Comparison of ENCODE assay signal across 8 cellular contexts in the genomic region with DNA sequence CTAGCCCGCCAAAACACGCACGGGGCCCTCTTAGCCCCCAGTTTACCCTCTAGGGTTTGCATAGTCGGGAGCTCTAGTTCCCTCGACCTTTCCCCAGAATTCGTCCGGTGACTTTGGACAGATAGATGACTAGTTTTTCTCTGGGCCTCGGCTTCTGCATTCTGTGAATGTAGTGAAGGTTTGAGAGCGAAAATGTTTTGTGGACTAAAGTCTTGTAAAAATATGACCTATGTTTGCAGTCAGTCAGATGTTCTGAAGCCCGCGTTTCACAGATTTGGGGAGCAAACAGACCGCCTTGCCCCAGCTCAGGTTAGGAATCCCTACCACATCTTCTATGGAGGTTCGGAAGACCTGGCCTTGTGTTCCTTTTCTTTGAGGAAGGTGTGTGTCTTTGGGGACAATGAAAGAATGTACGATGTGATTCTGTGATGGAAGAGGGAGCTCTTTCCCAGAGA. TPM values are rescaled to one million over a fixed set of nuclear protein-coding genes. Genes with fewer than 3 reads are reported as not detected.
A peak's percentile ranks its signal among the peaks of the same experiment; 100 is the strongest.
DNase-seq lines count a peak whose midpoint lies in the region; ATAC-seq, FAIRE-seq and TF ChIP-seq lines count a peak whose summit lies in the region.

No MANE protein-coding gene starts in this region.

- TF ChIP-seq CTCF in kidney (IDR thresholded peaks at IDR 0.05; ENCODE audit: borderline replicate concordance, extremely low read depth, insufficient read depth) (no peak), testis (IDR thresholded peaks at IDR 0.05) (no peak)

- H3K9me3 ChIP-seq in kidney (ENCODE audit: control insufficient read depth in 1 of 2, low read length in 2 of 2), result no peaks in the 10 kb centered on the region
- no peaks in the 10 kb centered on the region for H3K9me3 ChIP-seq in testis

- H3K9me3 Mint-ChIP-seq in activated CD4-positive, alpha-beta T cell treated with anti-CD3 and anti-CD28 coated beads for 36 hours (ENCODE audit: low read depth), result no peaks in the 10 kb centered on the region
- no peaks in the 10 kb centered on the region for H3K9me3 Mint-ChIP-seq in activated naive CD8-positive, alpha-beta T cell (ENCODE audit: low read depth)

- CTCF ChIA-PET in activated CD4-positive, alpha-beta T cell treated with anti-CD3 and anti-CD28 coated beads for 36 hours (lab: Charles Lee), result interaction anchor here (0.6 to 1.6 kb wide), 10 partner anchors 11 to 119 kb away, joined by 3 to 13 read pairs (median 3); partner anchors contain the start of genes NSUN4 and RAD54L

- 0 to 1% methylated on average over 14 of the region's 14 CpGs for WGBS in testis, 2 donors

- H3K4me1 Mint-ChIP-seq in activated CD4-positive, alpha-beta T cell treated with anti-CD3 and anti-CD28 coated beads for 36 hours, result peaks cover 44% of the 10 kb centered on the region
- peaks cover 39% of the 10 kb centered on the region for H3K4me1 Mint-ChIP-seq in activated naive CD8-positive, alpha-beta T cell (ENCODE audit: low read depth)

- H3K4me3 Mint-ChIP-seq in activated CD4-positive, alpha-beta T cell treated with anti-CD3 and anti-CD28 coated beads for 36 hours, result peak overlapping the region; percentile 95
- H3K4me3 Mint-ChIP-seq in activated naive CD8-positive, alpha-beta T cell, result peak overlapping the region; percentile 99

- no peak for FAIRE-seq in kidney (lab: Jason Lieb, UNC)

- H3K27ac Mint-ChIP-seq in activated CD4-positive, alpha-beta T cell treated with anti-CD3 and anti-CD28 coated beads for 36 hours, result peak overlapping the region; percentile 95
- H3K27ac Mint-ChIP-seq in activated naive CD8-positive, alpha-beta T cell, result peak overlapping the region; percentile 98

- POLR2A ChIA-PET in activated CD4-positive, alpha-beta T cell treated with anti-CD3 and anti-CD28 coated beads for 36 hours (lab: Charles Lee), result interaction anchor here (0.6 to 2.8 kb wide), 5 partner anchors 37 to 617 kb away, joined by 5 to 11 read pairs (median 8); partner anchors contain the start of genes NSUN4 and RAD54L

- DNase-seq in activated CD4-positive, alpha-beta T cell treated with anti-CD3 and anti-CD28 coated beads for 36 hours, result no peak
- DNase-seq in activated CD4-positive, alpha-beta T cell treated with anti-CD3 and anti-CD28 coated beads for 4 hours, result no peak
- no peak for DNase-seq in kidney
- no peak for DNase-seq in testis
- no peak for DNase-seq in cerebellar cortex (ENCODE audit: low spot score)
- DNase-seq in COLO668 (lab: John Stamatoyannopoulos, UW; ENCODE audit: unreplicated experiment), result no peak

- peaks cover 29% of the 10 kb centered on the region for H3K36me3 Mint-ChIP-seq in activated CD4-positive, alpha-beta T cell treated with anti-CD3 and anti-CD28 coated beads for 36 hours (ENCODE audit: low read depth)
- H3K36me3 Mint-ChIP-seq in activated naive CD8-positive, alpha-beta T cell, result no peaks in the 10 kb centered on the region

- H3K4me3 ChIP-seq in kidney (ENCODE audit: low read length in 2 of 2), result peak overlapping the region; percentile 83 to 88
- peak overlapping the region; percentile 87 to 98 for H3K4me3 ChIP-seq in testis

- peak overlapping the region; percentile 96 to 98 for H3K27ac ChIP-seq in kidney (ENCODE audit: low read depth in 2 of 2, low read length in 2 of 2)
- H3K27ac ChIP-seq in testis, result peak overlapping the region; percentile 99 to 100

- no peaks in the 10 kb centered on the region for H3K27me3 ChIP-seq in testis

- no peak for ATAC-seq in activated CD4-positive, alpha-beta T cell treated with anti-CD3 and anti-CD28 coated beads for 36 hours
- no peak for ATAC-seq in GM18511 (IDR thresholded peaks at IDR 0.05; ENCODE audit: unreplicated experiment)

- H3K4me1 ChIP-seq in kidney (ENCODE audit: control insufficient read depth in 1 of 2, insufficient read depth in 1 of 2, low read depth in 1 of 2, low read length in 2 of 2), result peaks cover 11 to 24% of the 10 kb centered on the region in 2 donors
- H3K4me1 ChIP-seq in testis, result peaks cover 26% of the 10 kb centered on the region

- TF ChIP-seq POLR2A in testis (IDR thresholded peaks at IDR 0.05), result no peak

- no peaks in the 10 kb centered on the region for H3K27me3 Mint-ChIP-seq in activated CD4-positive, alpha-beta T cell treated with anti-CD3 and anti-CD28 coated beads for 36 hours
- no peaks in the 10 kb centered on the region for H3K27me3 Mint-ChIP-seq in activated naive CD8-positive, alpha-beta T cell

- H3K9ac ChIP-seq in kidney (ENCODE audit: low read length in 2 of 2), result peak overlapping the region; percentile 42 to 90

- intact Hi-C loops in activated CD4-positive, alpha-beta T cell treated with anti-CD3 and anti-CD28 coated beads for 36 hours (cut with DNase I, micrococcal nuclease), result loop anchor here (1.0 to 2.0 kb wide), 7 partner anchors 18 to 618 kb away; partner anchors contain the start of genes NSUN4 (in 2 of the 2), RAD54L (in 2 of the 2), GPBP1L1 (in 1 of the 2) and IPP (in 1 of the 2)
- intact Hi-C loops in kidney (cut with DNase I), result no loop called here
- intact Hi-C loops in testis (cut with DNase I; ENCODE audit: low total_unique reads), result no loop called here

- H3K36me3 ChIP-seq in kidney (ENCODE audit: control insufficient read depth in 1 of 2, insufficient read depth in 2 of 2, low read length in 2 of 2), result no peaks in the 10 kb centered on the region
- no peaks in the 10 kb centered on the region for H3K36me3 ChIP-seq in testis (ENCODE audit: low read depth, missing control alignments)

RNA-seq across cellular contexts. Expression of gene UQCRH, which starts 0.4 kb away (rescaled TPM):
- total RNA-seq in activated CD4-positive, alpha-beta T cell treated with anti-CD3 and anti-CD28 coated beads for 36 hours, result 100 to 1,000 TPM; 258 to 391 TPM
- 188 TPM for total RNA-seq in kidney
- 850 TPM for polyA plus RNA-seq in kidney (ENCODE audit: insufficient read depth, low read depth, low replicate concordance)
- total RNA-seq in testis, result 100 to 1,000 TPM; 183 to 259 TPM
- 165 TPM for polyA plus RNA-seq in testis (ENCODE audit: insufficient read depth, low read depth, low replicate concordance)

RNA-seq across cellular contexts. Expression of gene LRRC41, which starts 0.5 kb away (rescaled TPM):
- 10 to 100 TPM; 33.4 to 34.7 TPM for total RNA-seq in activated CD4-positive, alpha-beta T cell treated with anti-CD3 and anti-CD28 coated beads for 36 hours
- total RNA-seq in kidney (59.6 TPM), testis (100 to 1,000 TPM; 123 to 136 TPM)
- polyA plus RNA-seq in kidney (ENCODE audit: insufficient read depth, low read depth, low replicate concordance) (37.4 TPM), testis (ENCODE audit: insufficient read depth, low read depth, low replicate concordance) (86.4 TPM)

RNA-seq across cellular contexts. Expression of gene NSUN4, which starts 36.7 kb away (rescaled TPM):
- 10 to 100 TPM; 26.1 to 31.3 TPM for total RNA-seq in activated CD4-positive, alpha-beta T cell treated with anti-CD3 and anti-CD28 coated beads for 36 hours
- total RNA-seq in kidney, result 32.2 TPM
- 12.4 TPM for polyA plus RNA-seq in kidney (ENCODE audit: insufficient read depth, low read depth, low replicate concordance)
- total RNA-seq in testis, result 100 to 1,000 TPM in 1 of 2 donors, 10 to 100 TPM in 1; 47.4 to 130 TPM
- polyA plus RNA-seq in testis (ENCODE audit: insufficient read depth, low read depth, low replicate concordance), result 94.3 TPM

RNA-seq across cellular contexts. Expression of gene RAD54L, which starts 56.3 kb away (rescaled TPM):
- 10 to 100 TPM; 64.2 to 73.4 TPM for total RNA-seq in activated CD4-positive, alpha-beta T cell treated with anti-CD3 and anti-CD28 coated beads for 36 hours
- 1.7 TPM for total RNA-seq in kidney
- 1.2 TPM for polyA plus RNA-seq in kidney (ENCODE audit: insufficient read depth, low read depth, low replicate concordance)
- total RNA-seq in testis, result 10 to 100 TPM; 24.5 to 31.4 TPM
- polyA plus RNA-seq in testis (ENCODE audit: insufficient read depth, low read depth, low replicate concordance), result 17.9 TPM

Comparison
In these comparisons a context has a peak if more than half of its experiments do, and no peak if none do; other contexts are left out.
1. intact Hi-C loops: an anchor here in activated CD4-positive, alpha-beta T cell treated with anti-CD3 and anti-CD28 coated beads for 36 hours (1.0 to 2.0 kb wide); none called in kidney and testis.